9 cellular contexts compared by ENCODE assay signal in genomic region chr5:54753034-54753433, GRCh38.
DNase-seq lines count a peak whose midpoint lies in the region; ATAC-seq and TF ChIP-seq lines count a peak whose summit lies in the region.
"Had no signal": no experiment of that assay in that cellular context is flagged by ENCODE, and none has a peak within 500 bp of the region (broad histone marks: within the 10 kb centered on the region; RNA-seq: fewer than 3 reads in every experiment).

No MANE protein-coding gene starts in this region.

- DNase-seq in GDM1 (lab: John Stamatoyannopoulos, UW) (peak; percentile 49), Kasumi-1 (lab: John Stamatoyannopoulos, UW) (peak; percentile 81 to 88), esophagus muscularis mucosa (ENCODE audit: extremely low spot score) (peak; percentile 64), colonic mucosa (no peak), NCI-H774 (lab: John Stamatoyannopoulos, UW) (no peak), putamen (ENCODE audit: low spot score) (no peak)
- DNase-seq in activated T-cell treated with anti-CD3 and anti-CD28 coated beads, Interleukin-2, amount 50 U/mL, for 24 hours: no peak

- H3K36me3 Mint-ChIP-seq in activated T-cell treated with anti-CD3 and anti-CD28 coated beads, Interleukin-2, amount 50 U/mL, for 24 hours (ENCODE audit: low read depth): no peaks in the 10 kb centered on the region

- intact Hi-C loops in esophagus muscularis mucosa (cut with DNase I): no loop called here
- intact Hi-C loops in colonic mucosa (cut with DNase I): no loop called here

- ATAC-seq in GM21576 (IDR thresholded peaks at IDR 0.05; ENCODE audit: unreplicated experiment): peak; percentile 96

- WGBS in esophagus muscularis mucosa: 25% methylated on average over 4 of the region's 4 CpGs

- no peak overlapping the region for H3K27ac Mint-ChIP-seq in activated T-cell treated with anti-CD3 and anti-CD28 coated beads, Interleukin-2, amount 50 U/mL, for 24 hours

- H3K27me3 ChIP-seq in esophagus muscularis mucosa: no peaks in the 10 kb centered on the region
- no peaks in the 10 kb centered on the region for H3K27me3 ChIP-seq in colonic mucosa
- H3K27me3 ChIP-seq: adrenal gland had no signal

- TF ChIP-seq CTCF in esophagus muscularis mucosa (IDR thresholded peaks at IDR 0.05): no peak
- TF ChIP-seq CTCF in colonic mucosa (IDR thresholded peaks at IDR 0.05): no peak

- no peak overlapping the region for H3K27ac ChIP-seq in esophagus muscularis mucosa (replicated peaks in 1 of 4)
- H3K27ac ChIP-seq in colonic mucosa: no peak overlapping the region
- H3K27ac ChIP-seq: adrenal gland had no signal

- H3K9me3 ChIP-seq in esophagus muscularis mucosa (no peaks in the 10 kb centered on the region), colonic mucosa (no peaks in the 10 kb centered on the region)
- H3K9me3 ChIP-seq: adrenal gland had no signal

- no peaks in the 10 kb centered on the region for H3K9me3 Mint-ChIP-seq in activated T-cell treated with anti-CD3 and anti-CD28 coated beads, Interleukin-2, amount 50 U/mL, for 24 hours

- no peaks in the 10 kb centered on the region for H3K36me3 ChIP-seq in esophagus muscularis mucosa
- no peaks in the 10 kb centered on the region for H3K36me3 ChIP-seq in colonic mucosa
- H3K36me3 ChIP-seq: adrenal gland had no signal

- H3K4me1 ChIP-seq in esophagus muscularis mucosa: no peaks in the 10 kb centered on the region
- no peaks in the 10 kb centered on the region for H3K4me1 ChIP-seq in colonic mucosa

- no peak overlapping the region for H3K4me3 ChIP-seq in esophagus muscularis mucosa
- H3K4me3 ChIP-seq in colonic mucosa: no peak overlapping the region
- H3K4me3 ChIP-seq: adrenal gland had no signal

- no peak for TF ChIP-seq EP300 in esophagus muscularis mucosa (IDR thresholded peaks at IDR 0.05)

- H3K4me1 Mint-ChIP-seq in activated T-cell treated with anti-CD3 and anti-CD28 coated beads, Interleukin-2, amount 50 U/mL, for 24 hours (ENCODE audit: low read depth): peaks cover 19% of the 10 kb centered on the region

- peak overlapping the region in 1 of 2 donors; percentile 9 for H3K9ac ChIP-seq in colonic mucosa (ENCODE audit: low read depth in 2 of 2, low read length in 2 of 2)

- H3K4me3 Mint-ChIP-seq in activated T-cell treated with anti-CD3 and anti-CD28 coated beads, Interleukin-2, amount 50 U/mL, for 24 hours: no peak overlapping the region

- no peak for TF ChIP-seq POLR2A in esophagus muscularis mucosa (IDR thresholded peaks at IDR 0.05; ENCODE audit: low read depth)

- H3K27me3 Mint-ChIP-seq in activated T-cell treated with anti-CD3 and anti-CD28 coated beads, Interleukin-2, amount 50 U/mL, for 24 hours: no peaks in the 10 kb centered on the region

Comparison
In these comparisons a context has a peak if more than half of its experiments do, and no peak if none do; other contexts are left out.
1. DNase-seq: peak in GDM1 (single experiment), Kasumi-1 (2 of 2) and esophagus muscularis mucosa (single experiment); none in colonic mucosa (single experiment), NCI-H774 (single experiment), putamen (single experiment) and activated T-cell treated with anti-CD3 and anti-CD28 coated beads, Interleukin-2, amount 50 U/mL, for 24 hours (single experiment).